Comparison of ENCODE assay signal across 31 cellular contexts in genomic region chr6:24469829-24470228, GRCh38.
"Had no signal": no experiment of that assay in that cellular context is flagged by ENCODE, and none has a peak within 500 bp of the region (broad histone marks: within the 10 kb centered on the region; RNA-seq: fewer than 3 reads in every experiment).

No MANE protein-coding gene starts in this region.

- H3K4me3 Mint-ChIP-seq: activated CD4-positive, alpha-beta T cell treated with anti-CD3 and anti-CD28 coated beads, Interleukin-2, amount 10 ng/mL, durations not matched to agents 24 days and 14 days; activated CD8-positive, alpha-beta T cell treated with anti-CD3 and anti-CD28 coated beads for 36 hours; activated naive CD4-positive, alpha-beta T cell treated with anti-CD3 and anti-CD28 coated beads, Interleukin-2, amount 50 U/mL, for 24 hours; activated naive CD8-positive, alpha-beta T cell treated with anti-CD3 and anti-CD28 coated beads, Interleukin-2, amount 10 ng/mL, durations not matched to agents 7 days and 5 days; activated T-cell treated with anti-CD3 and anti-CD28 coated beads, Interleukin-2, amount 50 U/mL, for 72 hours; activated T-helper 17 cell treated with anti-CD3 and anti-CD28 coated beads, Interleukin-2, amount 50 U/mL, for 72 hours; central memory CD8-positive, alpha-beta T cell; T-helper 1 cell treated with Interleukin-12 subunit alpha and Interleukin-12 subunit beta and Interleukin-4 antibody, amounts not matched to agents 30 μg/mL and 1 μg/mL, for 36 hours; T-helper 2 cell treated with Interferon-gamma antibody and Interleukin-4, amounts not matched to agents 5 μg/mL and 100 μg/mL, for 36 hours had no signal

- H3K4me1 ChIP-seq: adrenal gland, Peyer's patch, SJSA1 had no signal

- H3K27me3 ChIP-seq: adrenal gland, cardiac muscle cell, Peyer's patch, SJSA1 had no signal

- H3K4me1 Mint-ChIP-seq: activated CD4-positive, alpha-beta T cell treated with anti-CD3 and anti-CD28 coated beads, Interleukin-2, amount 10 ng/mL, durations not matched to agents 24 days and 14 days; activated naive CD4-positive, alpha-beta T cell treated with anti-CD3 and anti-CD28 coated beads, Interleukin-2, amount 50 U/mL, for 24 hours; activated naive CD8-positive, alpha-beta T cell treated with anti-CD3 and anti-CD28 coated beads, Interleukin-2, amount 10 ng/mL, durations not matched to agents 7 days and 5 days; activated T-helper 17 cell treated with anti-CD3 and anti-CD28 coated beads, Interleukin-2, amount 50 U/mL, for 72 hours; central memory CD8-positive, alpha-beta T cell had no signal

- H3K27me3 Mint-ChIP-seq: activated CD8-positive, alpha-beta T cell treated with anti-CD3 and anti-CD28 coated beads for 36 hours; activated naive CD4-positive, alpha-beta T cell treated with anti-CD3 and anti-CD28 coated beads, Interleukin-2, amount 50 U/mL, for 24 hours; activated T-helper 17 cell treated with anti-CD3 and anti-CD28 coated beads, Interleukin-2, amount 50 U/mL, for 72 hours; central memory CD8-positive, alpha-beta T cell had no signal

- H3K9me3 Mint-ChIP-seq: activated CD4-positive, alpha-beta T cell treated with anti-CD3 and anti-CD28 coated beads, Interleukin-2, amount 10 ng/mL, durations not matched to agents 24 days and 14 days; activated CD8-positive, alpha-beta T cell treated with anti-CD3 and anti-CD28 coated beads for 36 hours; activated naive CD4-positive, alpha-beta T cell treated with anti-CD3 and anti-CD28 coated beads, Interleukin-2, amount 50 U/mL, for 24 hours; activated naive CD8-positive, alpha-beta T cell treated with anti-CD3 and anti-CD28 coated beads, Interleukin-2, amount 10 ng/mL, durations not matched to agents 7 days and 5 days; activated T-cell treated with anti-CD3 and anti-CD28 coated beads, Interleukin-2, amount 50 U/mL, for 72 hours; activated T-helper 17 cell treated with anti-CD3 and anti-CD28 coated beads, Interleukin-2, amount 50 U/mL, for 72 hours; central memory CD8-positive, alpha-beta T cell; T-helper 1 cell treated with Interleukin-12 subunit alpha and Interleukin-12 subunit beta and Interleukin-4 antibody, amounts not matched to agents 30 μg/mL and 1 μg/mL, for 36 hours; T-helper 2 cell treated with Interferon-gamma antibody and Interleukin-4, amounts not matched to agents 5 μg/mL and 100 μg/mL, for 36 hours had no signal

- DNase-seq: activated CD4-positive, alpha-beta T cell treated with anti-CD3 and anti-CD28 coated beads, Interleukin-2, amount 10 ng/mL, durations not matched to agents 24 days and 14 days; activated CD4-positive, alpha-beta T cell treated with anti-CD3 and anti-CD28 coated beads, Interleukin-2, amount 50 U/mL, for 4 hours; activated CD8-positive, alpha-beta T cell treated with anti-CD3 and anti-CD28 coated beads for 36 hours; activated effector memory CD4-positive, alpha-beta T cell treated with anti-CD3 and anti-CD28 coated beads, Interleukin-2, amount 50 U/mL, for 16 hours; activated naive CD4-positive, alpha-beta T cell treated with Interleukin-2 at 50 U/mL for 16 hours; activated naive CD8-positive, alpha-beta T cell treated with anti-CD3 and anti-CD28 coated beads, Interleukin-2, amount 10 ng/mL, durations not matched to agents 7 days and 5 days; activated T-cell treated with anti-CD3 and anti-CD28 coated beads, Interleukin-2, amount 50 U/mL, for 1 hour; activated T-cell treated with anti-CD3 and anti-CD28 coated beads, Interleukin-2, amount 50 U/mL, for 72 hours; adrenal gland; NCI-H1105; NCI-H1417 treated with DMSO at 0.1 percent for 48 hours; NCI-H1694; NCI-H1930; NCI-H2171; NCI-H510A; NCI-H526; NCI-H748 treated with DMSO at 0.1 percent for 48 hours; NK-92 treated with Interleukin-12 subunit alpha and Interleukin-12 subunit beta, amount 100 ng/mL, for 24 hours; PC-3; Peyer's patch; RPMI8226; SHP77 treated with DMSO at 0.1 percent for 48 hours; SK-N-SH had no signal

- H3K4me3 ChIP-seq: adrenal gland, cardiac muscle cell, Peyer's patch, SJSA1 had no signal

- ATAC-seq: activated CD8-positive, alpha-beta T cell treated with anti-CD3 and anti-CD28 coated beads for 36 hours; activated T-cell treated with anti-CD3 and anti-CD28 coated beads, Interleukin-2, amount 50 U/mL, for 72 hours; activated T-helper 17 cell treated with anti-CD3 and anti-CD28 coated beads, Interleukin-2, amount 50 U/mL, for 72 hours; PC-3 had no signal

- H3K36me3 Mint-ChIP-seq: activated naive CD4-positive, alpha-beta T cell treated with anti-CD3 and anti-CD28 coated beads, Interleukin-2, amount 50 U/mL, for 24 hours; activated naive CD8-positive, alpha-beta T cell treated with anti-CD3 and anti-CD28 coated beads, Interleukin-2, amount 10 ng/mL, durations not matched to agents 7 days and 5 days had no signal

- H3K27ac Mint-ChIP-seq: activated CD4-positive, alpha-beta T cell treated with anti-CD3 and anti-CD28 coated beads, Interleukin-2, amount 10 ng/mL, durations not matched to agents 24 days and 14 days; activated CD8-positive, alpha-beta T cell treated with anti-CD3 and anti-CD28 coated beads for 36 hours; activated naive CD4-positive, alpha-beta T cell treated with anti-CD3 and anti-CD28 coated beads, Interleukin-2, amount 50 U/mL, for 24 hours; activated naive CD8-positive, alpha-beta T cell treated with anti-CD3 and anti-CD28 coated beads, Interleukin-2, amount 10 ng/mL, durations not matched to agents 7 days and 5 days; activated T-cell treated with anti-CD3 and anti-CD28 coated beads, Interleukin-2, amount 50 U/mL, for 72 hours; activated T-helper 17 cell treated with anti-CD3 and anti-CD28 coated beads, Interleukin-2, amount 50 U/mL, for 72 hours; T-helper 1 cell treated with Interleukin-12 subunit alpha and Interleukin-12 subunit beta and Interleukin-4 antibody, amounts not matched to agents 30 μg/mL and 1 μg/mL, for 36 hours; T-helper 2 cell treated with Interferon-gamma antibody and Interleukin-4, amounts not matched to agents 5 μg/mL and 100 μg/mL, for 36 hours had no signal

- FAIRE-seq: TTC549 had no signal

- H3K9me3 ChIP-seq: adrenal gland, Peyer's patch, SJSA1, SK-N-SH had no signal

- H3K36me3 ChIP-seq: adrenal gland, cardiac muscle cell, Peyer's patch, SJSA1 had no signal

- H3K27ac ChIP-seq: adrenal gland, cardiac muscle cell, Peyer's patch, SJSA1 had no signal
